In the genomic region with DNA sequence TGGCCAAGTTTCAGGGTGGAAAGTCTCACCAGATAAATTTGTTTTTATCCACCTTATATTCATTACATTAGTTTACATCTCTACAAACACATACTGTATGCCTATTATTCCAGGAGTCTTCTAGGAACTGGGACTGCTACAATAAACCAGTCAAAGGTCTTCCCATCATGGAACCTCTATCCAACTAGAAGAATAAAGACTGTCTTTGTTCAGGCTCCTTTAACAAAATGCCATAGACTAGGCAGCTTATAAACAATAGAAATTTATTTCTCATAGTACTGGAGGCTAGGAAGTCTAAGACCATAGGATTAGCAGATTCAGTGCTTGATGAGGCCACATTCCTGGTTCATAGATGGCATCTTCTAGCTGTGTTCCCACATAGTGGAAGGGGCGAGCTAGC, we compare ENCODE assay signal across 7 cellular contexts.
"Had no signal": no experiment of that assay in that cellular context is flagged by ENCODE, and none has a peak within 500 bp of the region (broad histone marks: within the 10 kb centered on the region; RNA-seq: fewer than 3 reads in every experiment).

No MANE protein-coding gene starts in this region.

- H3K4me3 ChIP-seq: GM23248, GM23338, HAP-1 had no signal

- DNase-seq: GM23248, GOT3, H9, HCEC 1CT, HFFc6 had no signal

- H3K9me3 ChIP-seq: HAP-1 had no signal

- H3K4me3 Mint-ChIP-seq: GM23338, H9, HFFc6 had no signal

- H3K27ac Mint-ChIP-seq: GM23338, H9, HFFc6 had no signal

- H3K4me1 Mint-ChIP-seq: GM23338, H9 had no signal

- H3K4me1 ChIP-seq: HAP-1 had no signal

- H3K36me3 ChIP-seq: HAP-1 had no signal

- H3K27ac ChIP-seq: GM23248 had no signal

- H3K9me3 Mint-ChIP-seq: GM23338, H9, HFFc6 had no signal
